In genomic region chr7:68109299-68109698, GRCh38 we compare ENCODE assay signal across 25 cellular contexts.
DNase-seq lines count a peak whose midpoint lies in the region; ATAC-seq, FAIRE-seq and TF ChIP-seq lines count a peak whose summit lies in the region.
"Had no signal": no experiment of that assay in that cellular context is flagged by ENCODE, and none has a peak within 500 bp of the region (broad histone marks: within the 10 kb centered on the region; RNA-seq: fewer than 3 reads in every experiment).

No MANE protein-coding gene starts in this region.

- H2BK5ac ChIP-seq in IMR-90 (ENCODE audit: low read depth, low read length, poor library complexity, severe bottlenecking), result no peak overlapping the region

- H4K20me1 ChIP-seq in IMR-90 (ENCODE audit: insufficient read depth, low read length) (no peaks in the 10 kb centered on the region), K562 (replicated peaks; ENCODE audit: control insufficient read depth, insufficient read depth, low read length) (no peaks in the 10 kb centered on the region)
- H4K20me1 ChIP-seq: BLaER1 had no signal

- H2AK9ac ChIP-seq in IMR-90 (replicated peaks; ENCODE audit: low read depth, low read length, poor library complexity), result no peak overlapping the region

- H3K9me3 ChIP-seq in IMR-90 (ENCODE audit: control insufficient read depth, insufficient read depth, low read length) (peaks cover 13% of the 10 kb centered on the region), K562 (replicated peaks; ENCODE audit: control insufficient read depth, insufficient read depth, low read depth, low read length) (no peaks in the 10 kb centered on the region)
- H3K9me3 ChIP-seq: BE2C, BLaER1 had no signal

- BruUV-seq in IMR-90 (replicated peaks; lab: Mats Ljungman, UMichigan) (no TSS peak), K562 (replicated peaks; lab: Mats Ljungman, UMichigan) (no TSS peak)

- H3K14ac ChIP-seq in IMR-90 (replicated peaks; ENCODE audit: low read depth, low read length), result no peak overlapping the region

- POLR2A ChIA-PET in IMR-90 (lab: Charles Lee; ENCODE audit: unreplicated experiment) (no interaction called here), K562 (lab: Yijun Ruan, JAX) (no interaction called here)

- H3K9ac ChIP-seq in IMR-90 (ENCODE audit: low read depth, low read length) (no peak overlapping the region), K562 (ENCODE audit: insufficient read depth in 1 of 2, low read depth in 2 of 2, low read length in 2 of 2) (no peak overlapping the region)
- H3K9ac ChIP-seq: BLaER1 had no signal

- FAIRE-seq in K562 (lab: Jason Lieb, UNC), result no peak
- FAIRE-seq: A204.1, GM12878, GM12892, GM18507 had no signal

- H3K79me1 ChIP-seq in IMR-90 (ENCODE audit: low read depth in 1 of 2, low read length in 2 of 2), result no peaks in the 10 kb centered on the region

- no peaks in the 10 kb centered on the region for H3K27me3 ChIP-seq in IMR-90 (ENCODE audit: control insufficient read depth, insufficient read depth, low read length)
- peaks cover 3 to 6% of the 10 kb centered on the region in 2 experiments; a peak in 1 of 5 replicates for H3K27me3 ChIP-seq in K562 (ENCODE audit: control insufficient read depth in 2 of 2, insufficient read depth in 2 of 2, low read length in 2 of 2)
- H3K27me3 ChIP-seq: BE2C, BLaER1 had no signal

- H2AFZ ChIP-seq in IMR-90 (replicated peaks; ENCODE audit: low read length, poor library complexity) (no peak overlapping the region), K562 (ENCODE audit: low read depth, low read length) (no peak overlapping the region)

- intact Hi-C loops in IMR-90 (cut with micrococcal nuclease), result no loop called here
- intact Hi-C loops in K562 (cut with micrococcal nuclease), result no loop called here

- H3K4me2 ChIP-seq in IMR-90 (ENCODE audit: low read depth, low read length) (no peak overlapping the region), K562 (ENCODE audit: insufficient read depth, low read length) (no peak overlapping the region)
- H3K4me2 ChIP-seq: BLaER1 had no signal

- ATAC-seq in IMR-90 (ENCODE audit: low read depth) (no peak), K562 (no peak)
- ATAC-seq: GM12878 had no signal

- in situ Hi-C loops in IMR-90 (cut with MboI; ENCODE audit: low sequenced_read_pairs), result no loop called here
- in situ Hi-C loops in K562 (cut with MboI), result no loop called here

- dilution Hi-C loops in IMR-90 (cut with HindIII; ENCODE audit: low sequenced_read_pairs, unreplicated experiment), result no loop called here

- H3K4me1 ChIP-seq in IMR-90 (ENCODE audit: control insufficient read depth, insufficient read depth, low read length) (no peaks in the 10 kb centered on the region), K562 (replicated peaks in 1 of 2; ENCODE audit: control insufficient read depth in 2 of 2, insufficient read depth in 2 of 2, low read length in 2 of 2) (no peaks in the 10 kb centered on the region)
- H3K4me1 ChIP-seq: BE2C, BLaER1 had no signal

- H3K36me3 ChIP-seq in IMR-90 (ENCODE audit: control insufficient read depth, insufficient read depth, low read length) (no peaks in the 10 kb centered on the region), K562 (ENCODE audit: control insufficient read depth, insufficient read depth, low read length) (no peaks in the 10 kb centered on the region)
- H3K36me3 ChIP-seq: BE2C, BLaER1 had no signal

- H4K91ac ChIP-seq in IMR-90 (ENCODE audit: insufficient read depth, low read depth, low read length), result no peak overlapping the region

- no peak overlapping the region for H2BK15ac ChIP-seq in IMR-90 (ENCODE audit: low read depth, low read length)

- H4K8ac ChIP-seq in IMR-90 (ENCODE audit: low read depth in 2 of 2, low read length in 2 of 2), result no peak overlapping the region

- no peak overlapping the region for H4K5ac ChIP-seq in IMR-90 (ENCODE audit: low read depth, low read length)

- CTCF ChIA-PET in IMR-90 (lab: Yijun Ruan, JAX) (no interaction called here), K562 (lab: Yijun Ruan, JAX; ENCODE audit: low intra/inter-chr PET ratio) (no interaction called here)

- H3K4me3 ChIP-seq in IMR-90 (ENCODE audit: insufficient read depth, low read depth, low read length) (no peak overlapping the region), NB4 (ENCODE audit: low read depth, low read length) (no peak overlapping the region), K562 (no peak overlapping the region), coronary artery (no peak overlapping the region)
- H3K4me3 ChIP-seq: BLaER1, GM12878 had no signal

- H3K79me2 ChIP-seq in K562 (ENCODE audit: control insufficient read depth, insufficient read depth, low read length), result no peaks in the 10 kb centered on the region

- no peak for TF ChIP-seq EP300 in K562 (IDR thresholded peaks at IDR 0.05; ENCODE audit: low read length)

- H3K23ac ChIP-seq in IMR-90 (ENCODE audit: low read depth, low read length), result no peak overlapping the region

- TF ChIP-seq CTCF in IMR-90 (conservative IDR thresholded peaks at IDR 0.05; ENCODE audit: low read depth, low read length) (no peak), NB4 (IDR thresholded peaks at IDR 0.05; ENCODE audit: low read depth, low read length) (no peak), K562 (IDR thresholded peaks at IDR 0.05 in 2 of 3, conservative IDR thresholded peaks at IDR 0.05 in 1 of 3; ENCODE audit: insufficient read depth in 2 of 3, low read depth in 1 of 3, low read length in 3 of 3) (no peak), coronary artery (IDR thresholded peaks at IDR 0.05) (no peak)

- H3K9me1 ChIP-seq in IMR-90 (ENCODE audit: insufficient read depth, low read length), result no peaks in the 10 kb centered on the region
- H3K9me1 ChIP-seq in K562 (ENCODE audit: control insufficient read depth, insufficient read depth, low read length), result no peaks in the 10 kb centered on the region

- H3K4ac ChIP-seq in IMR-90 (ENCODE audit: low read depth, low read length), result no peak overlapping the region

- TF ChIP-seq RAD21 in IMR-90 (IDR thresholded peaks at IDR 0.05; ENCODE audit: low read length) (no peak), K562 (CRISPR knock-in tag; conservative IDR thresholded peaks at IDR 0.05 in 1 of 2, IDR thresholded peaks at IDR 0.05 in 1 of 2) (no peak)

- no peak overlapping the region for H3K27ac ChIP-seq in IMR-90 (ENCODE audit: insufficient read depth, low read length)
- no peak overlapping the region for H3K27ac ChIP-seq in K562 (ENCODE audit: extremely low read depth, low read depth, low read length)
- no peak overlapping the region for H3K27ac ChIP-seq in coronary artery
- H3K27ac ChIP-seq: BLaER1 had no signal

- H2AK5ac ChIP-seq in IMR-90 (ENCODE audit: low read depth, low read length), result no peak overlapping the region

- WGBS in IMR-90 (ENCODE audit: extremely low coverage in 2 of 2, insufficient read length in 1 of 2), 2 experiments, result no CpG with 5 or more reads among the region's 6 CpGs
- WGBS in K562 (ENCODE audit: insufficient coverage, low coverage, missing lambda C conversion rate), result 3% methylated on average over 6 of the region's 6 CpGs

- H2BK120ac ChIP-seq in IMR-90 (ENCODE audit: low read depth, low read length), result no peak overlapping the region

- no peak overlapping the region for H3K18ac ChIP-seq in IMR-90 (ENCODE audit: low read depth, low read length)

- no peak for TF ChIP-seq POLR2A in IMR-90 (IDR thresholded peaks at IDR 0.05; ENCODE audit: low read depth, low read length)
- TF ChIP-seq POLR2A in NB4 (IDR thresholded peaks at IDR 0.05; ENCODE audit: extremely low read depth, insufficient read length), result no peak
- no peak for TF ChIP-seq POLR2A in K562 (conservative IDR thresholded peaks at IDR 0.05)

- DNase-seq in IMR-90 (no peak), NB4 (ENCODE audit: low read depth) (peak; percentile 18), K562 (ENCODE audit: extremely low read depth in 1 of 4, low spot score in 3 of 4) (no peak), dedifferentiated amniotic fluid mesenchymal stem cell (ENCODE audit: extremely low spot score) (no peak), coronary artery (ENCODE audit: low spot score) (no peak)
- DNase-seq: 8988T; ACHN; BE2C; C1 segment of cervical spinal cord; CD4-positive, alpha-beta memory T cell; CD4-positive, CD25-positive, alpha-beta regulatory T cell; CD8-positive, alpha-beta memory T cell; COR-L47; DMS 273 treated with DMSO at 0.1 percent for 48 hours; DMS153; DMS53; DMS79; DND-41; EL; GDM1 had no signal

- no peak overlapping the region for H2BK20ac ChIP-seq in IMR-90 (ENCODE audit: low read depth, low read length)

- no peak overlapping the region for H3K56ac ChIP-seq in IMR-90 (ENCODE audit: extremely low read depth, insufficient read depth, low read length)

TF ChIP-seq in IMR-90, 13 proteins besides CTCF, POLR2A, EP300 and RAD21:
- TF ChIP-seq NFE2L2 (IDR thresholded peaks at IDR 0.05; ENCODE audit: low read depth, low read length) (peak; percentile 63), MXI1 (IDR thresholded peaks at IDR 0.05; ENCODE audit: borderline replicate concordance, low read depth, low read length) (no peak)

TF ChIP-seq in K562, 482 proteins besides CTCF, POLR2A, EP300 and RAD21 (continues in another document):
- TF ChIP-seq ZNF764 (CRISPR knock-in tag; IDR thresholded peaks at IDR 0.05; ENCODE audit: low read depth) (no peak), MAFF (IDR thresholded peaks at IDR 0.05; ENCODE audit: low read length) (peak; percentile 44; the same call in 1 of the 2 replicates), C11orf30 (IDR thresholded peaks at IDR 0.05; ENCODE audit: low read depth) (0 out of 2 replicates have a peak, but pooled peaks have one; percentile 52), CTCFL (IDR thresholded peaks at IDR 0.05; ENCODE audit: borderline replicate concordance, insufficient read depth, low read depth, low read length, poor library complexity, severe bottlenecking) (no peak), NFE2 (IDR thresholded peaks at IDR 0.05; ENCODE audit: low read depth) (peak; percentile 52), MYNN (IDR thresholded peaks at IDR 0.05) (no peak), MYNN (CRISPR knock-in tag; IDR thresholded peaks at IDR 0.05) (no peak), ZNF778 (CRISPR knock-in tag; IDR thresholded peaks at IDR 0.05) (no peak), MAFG (tag; conservative IDR thresholded peaks at IDR 0.05) (peak; percentile 63), MAFK (IDR thresholded peaks at IDR 0.05; ENCODE audit: low read length) (peak; percentile 29; the same call in 1 of the 2 replicates), ZNF316 (IDR thresholded peaks at IDR 0.05) (peak; percentile 68)
